In genomic region chr6:129766959-129767728, GRCh38 we compare ENCODE assay signal across 1 cellular context.
TF ChIP-seq lines count a peak whose summit lies in the region.

No MANE protein-coding gene starts in this region.

TF ChIP-seq in HepG2, 621 proteins besides CTCF, POLR2A, EP300 and RAD21 (continued from another document):
- TF ChIP-seq, protein P1, sequence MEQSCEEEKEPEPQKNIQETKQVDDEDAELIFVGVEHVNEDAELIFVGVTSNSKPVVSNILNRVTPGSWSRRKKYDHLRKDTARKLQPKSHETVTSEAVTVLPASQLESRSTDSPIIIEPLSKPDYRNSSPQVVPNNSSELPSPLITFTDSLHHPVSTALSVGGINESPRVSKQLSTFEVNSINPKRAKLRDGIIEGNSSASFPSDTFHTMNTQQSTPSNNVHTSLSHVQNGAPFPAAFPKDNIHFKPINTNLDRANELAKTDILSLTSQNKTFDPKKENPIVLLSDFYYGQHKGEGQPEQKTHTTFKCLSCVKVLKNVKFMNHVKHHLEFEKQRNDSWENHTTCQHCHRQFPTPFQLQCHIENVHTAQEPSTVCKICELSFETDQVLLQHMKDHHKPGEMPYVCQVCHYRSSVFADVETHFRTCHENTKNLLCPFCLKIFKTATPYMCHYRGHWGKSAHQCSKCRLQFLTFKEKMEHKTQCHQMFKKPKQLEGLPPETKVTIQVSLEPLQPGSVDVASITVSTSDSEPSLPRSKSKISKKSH (CRISPR knock-in tag; IDR thresholded peaks at IDR 0.05; ENCODE audit: borderline replicate concordance), result 0 out of 2 replicates have a peak, but pooled peaks have one; percentile 33
- TF ChIP-seq ZNF382 (CRISPR knock-in tag; IDR thresholded peaks at IDR 0.05; ENCODE audit: borderline replicate concordance), result no peak
- TF ChIP-seq MTF2 (CRISPR knock-in tag; IDR thresholded peaks at IDR 0.05; ENCODE audit: borderline replicate concordance), result peak; percentile 51; the same call in 1 of the 2 replicates
- TF ChIP-seq ZNF251 (CRISPR knock-in tag; IDR thresholded peaks at IDR 0.05), result no peak
- 0 out of 2 replicates have a peak, but pooled peaks have one; percentile 30 for TF ChIP-seq ZNF737 (CRISPR knock-in tag; IDR thresholded peaks at IDR 0.05; ENCODE audit: borderline replicate concordance)
- peak; percentile 54; the same call in 1 of the 2 replicates for TF ChIP-seq NRL (CRISPR knock-in tag; IDR thresholded peaks at IDR 0.05; ENCODE audit: borderline replicate concordance)
- TF ChIP-seq HNRNPLL (IDR thresholded peaks at IDR 0.05; ENCODE audit: low read depth, low read length, poor library complexity, severe bottlenecking), result peak; percentile 28
- TF ChIP-seq ZNF598 (CRISPR knock-in tag; IDR thresholded peaks at IDR 0.05; ENCODE audit: borderline replicate concordance), result 0 out of 2 replicates have a peak, but pooled peaks have one; percentile 41
- peak; percentile 45; the same call in 1 of the 2 replicates for TF ChIP-seq SALL1 (CRISPR knock-in tag; IDR thresholded peaks at IDR 0.05)
- 0 out of 2 replicates have a peak, but pooled peaks have one; percentile 39 for TF ChIP-seq BHLHE40 (IDR thresholded peaks at IDR 0.05; ENCODE audit: low read length)
- 0 out of 2 replicates have a peak, but pooled peaks have one; percentile 47 for TF ChIP-seq MEIS2 (CRISPR knock-in tag; IDR thresholded peaks at IDR 0.05)
- 0 out of 2 replicates have a peak, but pooled peaks have one; percentile 34 for TF ChIP-seq ZNF224 (CRISPR knock-in tag; IDR thresholded peaks at IDR 0.05)
- 0 out of 2 replicates have a peak, but pooled peaks have one; percentile 28 for TF ChIP-seq ARID4A (CRISPR knock-in tag; IDR thresholded peaks at IDR 0.05; ENCODE audit: borderline replicate concordance)
- peak; percentile 98 for TF ChIP-seq EZH2 (conservative IDR thresholded peaks at IDR 0.05; ENCODE audit: low read depth, low read length)
- TF ChIP-seq ZNF501 (CRISPR knock-in tag; IDR thresholded peaks at IDR 0.05), result 0 out of 2 replicates have a peak, but pooled peaks have one; percentile 25
- TF ChIP-seq XRCC5 (optimal IDR thresholded peaks at IDR 0.05; ENCODE audit: low read length), result peak; percentile 62
- TF ChIP-seq GABPB1 (CRISPR knock-in tag; IDR thresholded peaks at IDR 0.05), result peak; percentile 58; the same call in 1 of the 2 replicates
- no peak for TF ChIP-seq ZNF589 (CRISPR knock-in tag; conservative IDR thresholded peaks at IDR 0.05)
TF ChIP-seq in HepG2: peak in this region for 23.
